In the genomic region with DNA sequence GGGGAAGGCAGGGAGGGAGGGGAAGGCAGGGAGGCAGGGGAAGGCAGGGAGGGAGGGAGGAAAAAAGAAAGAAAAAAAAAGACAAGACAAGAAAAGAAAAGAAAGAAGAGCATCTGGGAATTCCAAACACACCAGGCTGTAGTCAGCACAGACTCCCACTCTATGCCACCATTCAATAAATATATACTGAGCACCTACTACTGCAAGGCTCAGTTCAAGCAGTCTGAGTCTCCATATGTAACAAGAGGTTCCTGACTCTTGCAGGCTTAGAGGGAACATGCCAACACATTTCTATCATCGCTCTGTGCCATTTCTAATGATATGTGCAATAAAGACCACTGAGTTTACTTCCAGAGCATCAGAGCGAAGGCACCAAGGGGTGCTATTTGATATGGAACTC, we compare ENCODE assay signal across 20 cellular contexts. TPM values are rescaled to one million over a fixed set of nuclear protein-coding genes. Genes with fewer than 3 reads are reported as not detected.
DNase-seq lines count a peak whose midpoint lies in the region; ATAC-seq and TF ChIP-seq lines count a peak whose summit lies in the region.
"Had no signal": no experiment of that assay in that cellular context is flagged by ENCODE, and none has a peak within 500 bp of the region (broad histone marks: within the 10 kb centered on the region; RNA-seq: fewer than 3 reads in every experiment).

No MANE protein-coding gene starts in this region.

- peaks cover 84% of the 10 kb centered on the region for H3K36me3 Mint-ChIP-seq in effector memory CD8-positive, alpha-beta T cell (ENCODE audit: insufficient read depth)
- peaks cover 5% of the 10 kb centered on the region for H3K36me3 Mint-ChIP-seq in neural crest cell (ENCODE audit: low read depth)
- H3K36me3 Mint-ChIP-seq in activated naive CD8-positive, alpha-beta T cell treated with anti-CD3 and anti-CD28 coated beads for 36 hours: peaks cover 21% of the 10 kb centered on the region

- H3K4me3 Mint-ChIP-seq in effector memory CD8-positive, alpha-beta T cell: no peak overlapping the region
- no peak overlapping the region for H3K4me3 Mint-ChIP-seq in neural crest cell
- H3K4me3 Mint-ChIP-seq in activated naive CD8-positive, alpha-beta T cell treated with anti-CD3 and anti-CD28 coated beads for 36 hours: no peak overlapping the region
- H3K4me3 Mint-ChIP-seq: naive thymus-derived CD4-positive, alpha-beta T cell; T-helper 1 cell treated with Interleukin-12 subunit alpha and Interleukin-12 subunit beta and Interleukin-4 antibody, amounts not matched to agents 30 μg/mL and 1 μg/mL, for 36 hours had no signal

- TF ChIP-seq CTCF in neural crest cell (conservative IDR thresholded peaks at IDR 0.05): no peak

- DNase-seq in NCI-H1105 treated with DMSO at 0.1 percent for 48 hours (lab: John Stamatoyannopoulos, UW) (peak; percentile 15), NCI-H1105 (lab: John Stamatoyannopoulos, UW) (no peak), NCI-H1694 treated with DMSO at 0.1 percent for 48 hours (lab: John Stamatoyannopoulos, UW) (peak; percentile 15), neural crest cell (ENCODE audit: low read depth, low spot score) (no peak)
- no peak for DNase-seq in effector memory CD8-positive, alpha-beta T cell
- DNase-seq in stimulated activated CD4-positive, alpha-beta T cell treated with anti-CD3 and anti-CD28 coated beads, Interleukin-2, amount 100 ng/mL, for 24 hours: no peak
- no peak for DNase-seq in activated naive CD8-positive, alpha-beta T cell treated with anti-CD3 and anti-CD28 coated beads for 36 hours
- DNase-seq: ACHN; activated CD4-positive, alpha-beta T cell treated with anti-CD3 and anti-CD28 coated beads for 4 hours; GOT3; naive thymus-derived CD4-positive, alpha-beta T cell; NCI-H1417 treated with DMSO at 0.1 percent for 48 hours; NCI-H774; OCI-M1; pancreas; stimulated activated CD4-positive, alpha-beta T cell treated with anti-CD3 and anti-CD28 coated beads, Interleukin-12 subunit alpha, Interleukin-12 subunit beta, amount 100 ng/mL, for 4 hours; stomach; trophoblast cell had no signal

- H3K27me3 Mint-ChIP-seq in effector memory CD8-positive, alpha-beta T cell: no peaks in the 10 kb centered on the region
- H3K27me3 Mint-ChIP-seq in neural crest cell (ENCODE audit: low read depth): no peaks in the 10 kb centered on the region
- no peaks in the 10 kb centered on the region for H3K27me3 Mint-ChIP-seq in activated naive CD8-positive, alpha-beta T cell treated with anti-CD3 and anti-CD28 coated beads for 36 hours
- H3K27me3 Mint-ChIP-seq: naive thymus-derived CD4-positive, alpha-beta T cell had no signal

- peak overlapping the region; percentile 11 to 95 for H3K27ac Mint-ChIP-seq in effector memory CD8-positive, alpha-beta T cell
- peak overlapping the region; percentile 2 for H3K27ac Mint-ChIP-seq in neural crest cell (ENCODE audit: unreplicated experiment)
- no peak overlapping the region for H3K27ac Mint-ChIP-seq in activated naive CD8-positive, alpha-beta T cell treated with anti-CD3 and anti-CD28 coated beads for 36 hours
- H3K27ac Mint-ChIP-seq: T-helper 1 cell treated with Interleukin-12 subunit alpha and Interleukin-12 subunit beta and Interleukin-4 antibody, amounts not matched to agents 30 μg/mL and 1 μg/mL, for 36 hours had no signal

- H3K9me3 Mint-ChIP-seq in effector memory CD8-positive, alpha-beta T cell: no peaks in the 10 kb centered on the region
- no peaks in the 10 kb centered on the region for H3K9me3 Mint-ChIP-seq in neural crest cell
- H3K9me3 Mint-ChIP-seq in activated naive CD8-positive, alpha-beta T cell treated with anti-CD3 and anti-CD28 coated beads for 36 hours: peaks cover 1% of the 10 kb centered on the region
- H3K9me3 Mint-ChIP-seq: naive thymus-derived CD4-positive, alpha-beta T cell had no signal

- H3K4me1 Mint-ChIP-seq in effector memory CD8-positive, alpha-beta T cell (ENCODE audit: low read depth in 2 of 2): peaks cover 6 to 20% of the 10 kb centered on the region in 2 donors
- no peaks in the 10 kb centered on the region for H3K4me1 Mint-ChIP-seq in neural crest cell
- H3K4me1 Mint-ChIP-seq in activated naive CD8-positive, alpha-beta T cell treated with anti-CD3 and anti-CD28 coated beads for 36 hours: no peaks in the 10 kb centered on the region

- ATAC-seq in effector memory CD8-positive, alpha-beta T cell (replicated peaks): no peak
- no peak for ATAC-seq in HG03442 (IDR thresholded peaks at IDR 0.05; ENCODE audit: unreplicated experiment)
- ATAC-seq: naive thymus-derived CD4-positive, alpha-beta T cell; pancreas had no signal

RNA-seq across cellular contexts. Expression of a gene that starts 47.7 kb away (rescaled TPM):
- total RNA-seq in neural crest cell: 122 and 129 TPM in 2 replicates
- total RNA-seq in activated naive CD8-positive, alpha-beta T cell treated with anti-CD3 and anti-CD28 coated beads for 36 hours: 10 to 100 TPM; 44.0 to 44.8 TPM

Comparison
In these comparisons a context has a peak if more than half of its experiments do, and no peak if none do; other contexts are left out.
1. DNase-seq: peak in NCI-H1105 treated with DMSO at 0.1 percent for 48 hours (single experiment) and NCI-H1694 treated with DMSO at 0.1 percent for 48 hours (single experiment); none in NCI-H1105 (single experiment), effector memory CD8-positive, alpha-beta T cell (0 of 3), neural crest cell (single experiment), stimulated activated CD4-positive, alpha-beta T cell treated with anti-CD3 and anti-CD28 coated beads, Interleukin-2, amount 100 ng/mL, for 24 hours (0 of 2) and activated naive CD8-positive, alpha-beta T cell treated with anti-CD3 and anti-CD28 coated beads for 36 hours (single experiment).